In genomic region chr16:3754772-3755171, GRCh38 we compare ENCODE assay signal across 1 cellular context.
TF ChIP-seq lines count a peak whose summit lies in the region.

No MANE protein-coding gene starts in this region.

TF ChIP-seq in SK-N-SH treated with all-trans-retinoic acid at 6 μM for 48 hours, 23 proteins besides CTCF, POLR2A, EP300 and RAD21 (continued from another document):
- TF ChIP-seq PATZ1 (CRISPR knock-in tag; IDR thresholded peaks at IDR 0.05; ENCODE audit: borderline replicate concordance) (no peak), ZFP30 (CRISPR knock-in tag; IDR thresholded peaks at IDR 0.05) (no peak), ZNF70 (CRISPR knock-in tag; IDR thresholded peaks at IDR 0.05) (no peak), TSHZ2 (CRISPR knock-in tag; IDR thresholded peaks at IDR 0.05) (no peak), GLIS3 (CRISPR knock-in tag; IDR thresholded peaks at IDR 0.05) (no peak), ESRRG (CRISPR knock-in tag; IDR thresholded peaks at IDR 0.05) (no peak), POU6F1 (CRISPR knock-in tag; IDR thresholded peaks at IDR 0.05; ENCODE audit: borderline replicate concordance, low read depth) (no peak), TCF4 (CRISPR knock-in tag; IDR thresholded peaks at IDR 0.05; ENCODE audit: borderline replicate concordance) (no peak), ARNTL (CRISPR knock-in tag; IDR thresholded peaks at IDR 0.05; ENCODE audit: borderline replicate concordance, low read depth) (no peak), OSR1 (CRISPR knock-in tag; IDR thresholded peaks at IDR 0.05) (no peak), ZC3H10 (CRISPR knock-in tag; IDR thresholded peaks at IDR 0.05) (no peak)
- TF ChIP-seq, protein P1, sequence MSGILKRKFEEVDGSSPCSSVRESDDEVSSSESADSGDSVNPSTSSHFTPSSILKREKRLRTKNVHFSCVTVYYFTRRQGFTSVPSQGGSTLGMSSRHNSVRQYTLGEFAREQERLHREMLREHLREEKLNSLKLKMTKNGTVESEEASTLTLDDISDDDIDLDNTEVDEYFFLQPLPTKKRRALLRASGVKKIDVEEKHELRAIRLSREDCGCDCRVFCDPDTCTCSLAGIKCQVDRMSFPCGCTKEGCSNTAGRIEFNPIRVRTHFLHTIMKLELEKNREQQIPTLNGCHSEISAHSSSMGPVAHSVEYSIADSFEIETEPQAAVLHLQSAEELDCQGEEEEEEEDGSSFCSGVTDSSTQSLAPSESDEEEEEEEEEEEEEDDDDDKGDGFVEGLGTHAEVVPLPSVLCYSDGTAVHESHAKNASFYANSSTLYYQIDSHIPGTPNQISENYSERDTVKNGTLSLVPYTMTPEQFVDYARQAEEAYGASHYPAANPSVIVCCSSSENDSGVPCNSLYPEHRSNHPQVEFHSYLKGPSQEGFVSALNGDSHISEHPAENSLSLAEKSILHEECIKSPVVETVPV (CRISPR knock-in tag; IDR thresholded peaks at IDR 0.05): no peak
- TF ChIP-seq, protein P2, sequence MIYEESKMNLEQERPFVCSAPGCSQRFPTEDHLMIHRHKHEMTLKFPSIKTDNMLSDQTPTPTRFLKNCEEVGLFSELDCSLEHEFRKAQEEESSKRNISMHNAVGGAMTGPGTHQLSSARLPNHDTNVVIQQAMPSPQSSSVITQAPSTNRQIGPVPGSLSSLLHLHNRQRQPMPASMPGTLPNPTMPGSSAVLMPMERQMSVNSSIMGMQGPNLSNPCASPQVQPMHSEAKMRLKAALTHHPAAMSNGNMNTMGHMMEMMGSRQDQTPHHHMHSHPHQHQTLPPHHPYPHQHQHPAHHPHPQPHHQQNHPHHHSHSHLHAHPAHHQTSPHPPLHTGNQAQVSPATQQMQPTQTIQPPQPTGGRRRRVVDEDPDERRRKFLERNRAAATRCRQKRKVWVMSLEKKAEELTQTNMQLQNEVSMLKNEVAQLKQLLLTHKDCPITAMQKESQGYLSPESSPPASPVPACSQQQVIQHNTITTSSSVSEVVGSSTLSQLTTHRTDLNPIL (CRISPR knock-in tag; IDR thresholded peaks at IDR 0.05; ENCODE audit: low read depth): no peak
